Comparison of ENCODE assay signal across 8 cellular contexts in the genomic region with DNA sequence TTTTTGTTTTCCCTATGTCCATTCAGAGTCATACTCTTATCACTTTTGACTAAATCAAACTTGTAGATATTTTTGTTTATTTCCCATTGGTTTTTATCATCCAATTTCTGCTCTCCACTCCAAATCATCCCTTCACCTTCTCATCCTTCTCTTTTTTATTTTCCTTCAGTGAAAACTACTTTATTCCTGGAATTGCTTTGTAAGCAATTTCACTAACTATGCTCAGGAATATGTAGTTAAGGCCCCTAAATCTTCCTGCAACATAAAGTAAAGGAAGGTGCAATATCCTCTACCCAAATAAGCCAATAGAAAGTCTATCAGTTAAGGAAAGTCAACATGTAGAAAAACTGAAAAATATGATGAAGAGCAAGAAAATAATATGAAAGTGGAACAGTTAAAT.
"Had no signal": no experiment of that assay in that cellular context is flagged by ENCODE, and none has a peak within 500 bp of the region (broad histone marks: within the 10 kb centered on the region; RNA-seq: fewer than 3 reads in every experiment).

No MANE protein-coding gene starts in this region.

- DNase-seq: GDM1, GF-D8 had no signal

- ATAC-seq: GM12878 had no signal

- FAIRE-seq: G401.6, GM12878, GM12891, GM12892, GM18507, GM19239 had no signal

- H3K4me3 ChIP-seq: GM12878 had no signal
